Comparison of ENCODE assay signal across 8 cellular contexts in genomic region chr1:149848811-149849210, GRCh38. TPM values are rescaled to one million over a fixed set of nuclear protein-coding genes. Genes with fewer than 3 reads are reported as not detected.
DNase-seq lines count a peak whose midpoint lies in the region; ATAC-seq and TF ChIP-seq lines count a peak whose summit lies in the region.

No MANE protein-coding gene starts in this region.

- H3K4me3 Mint-ChIP-seq in Caco-2 (ENCODE audit: unreplicated experiment): peak overlapping the region; percentile 92
- peak overlapping the region; percentile 81 to 98 (median 92) for H3K4me3 Mint-ChIP-seq in naive thymus-derived CD8-positive, alpha-beta T cell

- H3K36me3 Mint-ChIP-seq in Caco-2 (ENCODE audit: insufficient read depth, unreplicated experiment): peaks cover 52% of the 10 kb centered on the region
- H3K36me3 Mint-ChIP-seq in naive thymus-derived CD8-positive, alpha-beta T cell: peaks cover 3 to 25% (median 12%) of the 10 kb centered on the region in 3 donors

- H3K9me3 ChIP-seq in Caco-2 (no peaks in the 10 kb centered on the region), tibial artery (no peaks in the 10 kb centered on the region)

- H3K27ac Mint-ChIP-seq in Caco-2 (ENCODE audit: unreplicated experiment): peak overlapping the region; percentile 92
- H3K27ac Mint-ChIP-seq in naive thymus-derived CD8-positive, alpha-beta T cell: peak overlapping the region; percentile 60 to 96 (median 91)

- no peak for ATAC-seq in naive thymus-derived CD8-positive, alpha-beta T cell
- no peak for ATAC-seq in sciatic nerve

- DNase-seq in Caco-2 (peak in 1 of 2 experiments; percentile 1), M059J (ENCODE audit: low read depth) (peak; percentile 53), cerebellar cortex (ENCODE audit: low spot score) (peak; percentile 21), tibial artery (no peak), AML-193 (lab: John Stamatoyannopoulos, UW) (no peak), sciatic nerve (ENCODE audit: low spot score) (no peak), NCI-H2171 treated with DMSO at 0.1 percent for 48 hours (lab: John Stamatoyannopoulos, UW) (no peak)
- peak in 2 of 10 donors; percentile 0 to 2 for DNase-seq in naive thymus-derived CD8-positive, alpha-beta T cell

- H3K36me3 ChIP-seq in Caco-2 (ENCODE audit: control insufficient read depth, insufficient read depth, low read length) (no peaks in the 10 kb centered on the region; the same call in 1 of the 2 replicates), tibial artery (no peaks in the 10 kb centered on the region)

- POLR2A ChIA-PET in Caco-2 (lab: Charles Lee): interaction anchor here (0.6 to 1.5 kb wide), 2 partner anchors 34 to 38 kb away, joined by 3 to 9 read pairs; a partner anchor contains a TSS
- POLR2A ChIA-PET in naive thymus-derived CD8-positive, alpha-beta T cell (lab: Charles Lee): interaction anchor here (1.2 to 8.0 kb wide), 4 partner anchors 37 to 79 kb away, joined by 3 to 353 read pairs (median 5); partner anchors contain the start of genes BOLA1 and SF3B4

- no peak overlapping the region for H3K27ac ChIP-seq in tibial artery

- intact Hi-C loops in Caco-2 (cut with micrococcal nuclease; ENCODE audit: unreplicated experiment): no loop called here
- intact Hi-C loops in tibial artery (cut with DNase I; ENCODE audit: low total_unique reads): no loop called here
- intact Hi-C loops in sciatic nerve (cut with DNase I): no loop called here

- H3K27me3 ChIP-seq in Caco-2 (replicated peaks; ENCODE audit: control insufficient read depth, insufficient read depth, low read length) (no peaks in the 10 kb centered on the region), tibial artery (no peaks in the 10 kb centered on the region)

- H3K4me1 Mint-ChIP-seq in Caco-2 (ENCODE audit: low read depth, unreplicated experiment): peaks cover 35% of the 10 kb centered on the region
- H3K4me1 Mint-ChIP-seq in naive thymus-derived CD8-positive, alpha-beta T cell: peaks cover 38 to 62% (median 53%) of the 10 kb centered on the region in 4 donors

- TF ChIP-seq CTCF in Caco-2 (IDR thresholded peaks at IDR 0.05; ENCODE audit: insufficient read depth in 1 of 2, low read depth in 1 of 2, low read length in 1 of 2, severe bottlenecking in 1 of 2, unreplicated experiment in 1 of 2) (no peak), tibial artery (IDR thresholded peaks at IDR 0.05) (no peak)

- no peaks in the 10 kb centered on the region for H3K9me3 Mint-ChIP-seq in Caco-2 (ENCODE audit: unreplicated experiment)
- H3K9me3 Mint-ChIP-seq in naive thymus-derived CD8-positive, alpha-beta T cell: no peaks in the 10 kb centered on the region

- no TSS peak for BruUV-seq in Caco-2 (replicated peaks; lab: Mats Ljungman, UMichigan)

- H3K4me1 ChIP-seq in Caco-2 (peaks cover 47% of the 10 kb centered on the region), tibial artery (peaks cover 0 to 48% (median 34%) of the 10 kb centered on the region in 4 donors)

- H3K27me3 Mint-ChIP-seq in Caco-2 (ENCODE audit: insufficient read depth, unreplicated experiment): no peaks in the 10 kb centered on the region
- H3K27me3 Mint-ChIP-seq in naive thymus-derived CD8-positive, alpha-beta T cell: no peaks in the 10 kb centered on the region

- H3K4me3 ChIP-seq in Caco-2 (ENCODE audit: low read depth, low read length) (peak overlapping the region; percentile 48), tibial artery (no peak overlapping the region)

- CTCF ChIA-PET in Caco-2 (lab: Charles Lee): no interaction called here

RNA-seq across cellular contexts. Expression of gene BOLA1, which starts 50.6 kb away (rescaled TPM):
- 22.7 and 22.9 TPM in 2 replicates for total RNA-seq in Caco-2 (2022)
- 5.9 and 10.3 TPM in 2 replicates for total RNA-seq in M059J (2014; rRNA removed; shearing (Covaris generic))
- total RNA-seq in naive thymus-derived CD8-positive, alpha-beta T cell: 10 to 100 TPM; 21.1 to 21.6 TPM
- polyA plus RNA-seq in naive thymus-derived CD8-positive, alpha-beta T cell: 10 to 100 TPM; 19.7 to 34.1 (median 24.3) TPM
- total RNA-seq in sciatic nerve: 13.7 TPM

Comparison
In these comparisons a context has a peak if more than half of its experiments do, and no peak if none do; other contexts are left out.
1. DNase-seq: peak in M059J (single experiment) and cerebellar cortex (single experiment); none in tibial artery (0 of 2), AML-193 (0 of 2), sciatic nerve (single experiment) and NCI-H2171 treated with DMSO at 0.1 percent for 48 hours (single experiment).